ENCODE assay signal across 21 cellular contexts in the genomic region with DNA sequence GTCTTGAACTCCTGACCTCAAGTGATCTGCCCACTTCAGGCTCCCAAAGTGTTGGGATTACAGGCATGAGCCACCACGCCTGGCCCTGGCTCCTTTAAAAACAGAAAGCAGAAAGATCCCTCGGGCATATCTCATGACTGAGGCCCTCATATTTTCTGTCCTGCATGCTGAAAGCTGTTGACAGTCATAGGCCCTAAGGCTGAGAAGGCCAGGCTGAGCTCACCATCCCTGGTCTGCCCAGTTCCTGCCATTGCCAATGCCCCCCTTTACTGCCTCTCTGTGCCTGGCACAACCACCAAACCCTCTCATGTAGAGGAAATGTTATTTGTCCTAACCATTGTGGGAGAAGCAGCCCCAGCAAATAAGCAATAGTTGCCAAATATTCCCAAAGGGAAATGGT. TPM values are rescaled to one million over a fixed set of nuclear protein-coding genes. Genes with fewer than 3 reads are reported as not detected.
"Had no signal": no experiment of that assay in that cellular context is flagged by ENCODE, and none has a peak within 500 bp of the region (broad histone marks: within the 10 kb centered on the region; RNA-seq: fewer than 3 reads in every experiment).

No MANE protein-coding gene starts in this region.

- H3K27me3 ChIP-seq: neutrophil, spleen, tibial nerve, uterus had no signal

- H3K4me3 ChIP-seq: hepatocyte, spleen, tibial nerve, uterus had no signal

- H3K4me1 ChIP-seq: uterus had no signal

- H3K9me3 ChIP-seq: neutrophil, spleen, tibial nerve, uterus had no signal

- H3K36me3 ChIP-seq: neutrophil, spleen, tibial nerve, uterus had no signal

- ATAC-seq: esophagus mucosa; natural killer cell treated with Interleukin-12 subunit alpha and Interleukin-12 subunit beta and Interleukin-15 and Interleukin-18, amount 100 ng/mL, for 72 hours; stimulated activated naive CD8-positive, alpha-beta T cell treated with anti-CD3 and anti-CD28 coated beads, Interleukin-15, Interleukin-2, amounts not matched to agents 100 U/mL and 50 U/mL, for 24 hours had no signal

- H3K27ac ChIP-seq: hepatocyte, neutrophil had no signal

- DNase-seq: activated CD4-positive, alpha-beta T cell treated with anti-CD3 and anti-CD28 coated beads for 4 hours; activated CD4-positive, alpha-beta T cell treated with anti-CD3 and anti-CD28 coated beads, Interleukin-2, amount 50 U/mL, for 48 hours; activated CD4-positive, CD25-positive, alpha-beta regulatory T cell; activated naive CD4-positive, alpha-beta T cell treated with anti-CD3 and anti-CD28 coated beads for 36 hours; activated T-cell treated with anti-CD3 and anti-CD28 coated beads, Interleukin-2, amount 50 U/mL, for 48 hours; caudate nucleus; dermis blood vessel endothelial cell; effector memory CD4-positive, alpha-beta T cell; immature natural killer cell; kidney glomerular epithelial cell; spleen; stimulated activated CD4-positive, alpha-beta T cell treated with anti-CD3 and anti-CD28 coated beads, Interleukin-4, amount 100 ng/mL, for 4 hours; stimulated activated naive CD8-positive, alpha-beta T cell treated with anti-CD3 and anti-CD28 coated beads, Interleukin-15, Interleukin-2, amounts not matched to agents 100 U/mL and 50 U/mL, for 24 hours; substantia nigra; uterus had no signal

RNA-seq across cellular contexts. Expression of gene CD34, which starts 12.7 kb away (rescaled TPM):
- total RNA-seq: natural killer cell treated with Interleukin-12 subunit alpha and Interleukin-12 subunit beta and Interleukin-15 and Interleukin-18, amount 100 ng/mL, for 72 hours; SK-MEL-5 had no signal
